In the genomic region with DNA sequence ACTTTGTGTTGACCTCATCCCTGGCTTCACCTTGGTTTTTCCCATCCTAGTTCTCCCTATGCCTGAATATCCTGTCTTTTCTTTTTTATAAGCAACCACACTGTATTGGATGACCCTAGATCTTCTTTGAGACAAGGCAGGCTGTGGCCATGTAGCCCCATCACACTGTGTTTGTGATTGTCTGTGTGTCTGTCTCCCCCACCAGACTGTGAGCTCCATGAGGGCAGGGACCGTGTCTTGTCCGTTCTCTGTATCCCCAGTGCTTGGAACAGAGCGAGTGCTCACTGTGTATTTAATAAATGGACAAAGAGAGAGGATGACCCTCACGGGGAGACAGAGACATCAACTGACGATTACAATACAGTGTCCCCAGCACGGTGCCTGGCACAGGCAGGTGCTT, we compare ENCODE assay signal across 1 cellular context.
TF ChIP-seq lines count a peak whose summit lies in the region.

No MANE protein-coding gene starts in this region.

TF ChIP-seq in GM23338, 12 proteins besides CTCF, POLR2A, EP300 and RAD21:
- TF ChIP-seq JUNB (IDR thresholded peaks at IDR 0.05; ENCODE audit: unreplicated experiment), result no peak
- TF ChIP-seq NANOG (IDR thresholded peaks at IDR 0.05; ENCODE audit: borderline replicate concordance), result no peak
- TF ChIP-seq EZH2 (IDR thresholded peaks at IDR 0.05; ENCODE audit: low read depth, unreplicated experiment), result no peak
- no peak for TF ChIP-seq CREB1 (CRISPR knock-in tag; IDR thresholded peaks at IDR 0.05; ENCODE audit: low read depth)
- TF ChIP-seq ZNF114 (CRISPR knock-in tag; IDR thresholded peaks at IDR 0.05), result no peak
- no peak; the same call in 1 of the 2 replicates for TF ChIP-seq POLR2AphosphoS5 (IDR thresholded peaks at IDR 0.05; ENCODE audit: low read depth)
- no peak for TF ChIP-seq REST (IDR thresholded peaks at IDR 0.05; ENCODE audit: unreplicated experiment)
- no peak for TF ChIP-seq ZNF331 (CRISPR knock-in tag; IDR thresholded peaks at IDR 0.05; ENCODE audit: low read depth)
- TF ChIP-seq ZNF462 (CRISPR knock-in tag; IDR thresholded peaks at IDR 0.05), result no peak
- TF ChIP-seq STAT1 (IDR thresholded peaks at IDR 0.05; ENCODE audit: unreplicated experiment), result no peak
- no peak for TF ChIP-seq EZH2phosphoT487 (IDR thresholded peaks at IDR 0.05; ENCODE audit: unreplicated experiment)
- TF ChIP-seq, protein P1, sequence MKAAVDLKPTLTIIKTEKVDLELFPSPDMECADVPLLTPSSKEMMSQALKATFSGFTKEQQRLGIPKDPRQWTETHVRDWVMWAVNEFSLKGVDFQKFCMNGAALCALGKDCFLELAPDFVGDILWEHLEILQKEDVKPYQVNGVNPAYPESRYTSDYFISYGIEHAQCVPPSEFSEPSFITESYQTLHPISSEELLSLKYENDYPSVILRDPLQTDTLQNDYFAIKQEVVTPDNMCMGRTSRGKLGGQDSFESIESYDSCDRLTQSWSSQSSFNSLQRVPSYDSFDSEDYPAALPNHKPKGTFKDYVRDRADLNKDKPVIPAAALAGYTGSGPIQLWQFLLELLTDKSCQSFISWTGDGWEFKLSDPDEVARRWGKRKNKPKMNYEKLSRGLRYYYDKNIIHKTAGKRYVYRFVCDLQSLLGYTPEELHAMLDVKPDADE (IDR thresholded peaks at IDR 0.05), result no peak
TF ChIP-seq in GM23338: peak in this region for 0.
